8 cellular contexts compared by ENCODE assay signal in the genomic region with DNA sequence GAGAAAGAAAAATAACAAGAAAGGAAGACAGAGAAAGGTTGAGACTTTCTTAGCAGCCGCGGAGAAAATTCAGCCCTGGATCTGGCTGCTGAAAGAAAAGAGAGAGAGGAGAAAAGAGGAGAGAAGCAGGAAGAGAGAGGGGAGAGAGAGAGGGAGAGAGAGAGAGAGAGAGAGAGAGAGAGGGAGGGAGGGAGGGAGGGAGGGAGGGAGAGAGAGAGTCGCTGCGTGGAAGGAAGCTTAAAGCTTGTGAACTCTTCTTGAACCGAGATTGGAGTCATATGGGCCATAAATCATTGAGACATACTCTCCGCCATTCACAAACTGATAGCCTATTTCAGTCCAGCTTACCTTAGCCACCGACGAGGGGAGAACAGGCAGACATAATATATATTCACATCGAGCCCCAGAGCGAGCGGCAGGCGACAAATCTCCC. TPM values are rescaled to one million over a fixed set of nuclear protein-coding genes. Genes with fewer than 3 reads are reported as not detected.
A peak's percentile ranks its signal among the peaks of the same experiment; 100 is the strongest.
DNase-seq lines count a peak whose midpoint lies in the region; ATAC-seq and TF ChIP-seq lines count a peak whose summit lies in the region.

No MANE protein-coding gene starts in this region.

- peak overlapping the region; percentile 83 for H3K4me3 Mint-ChIP-seq in T-helper 2 cell treated with Interferon-gamma antibody and Interleukin-4, amounts not matched to agents 5 μg/mL and 100 μg/mL, for 36 hours
- peak overlapping the region; percentile 74 for H3K4me3 Mint-ChIP-seq in glutamatergic neuron (ENCODE audit: unreplicated experiment)

- H3K4me3 ChIP-seq in HAP-1 = no peak overlapping the region
- peak overlapping the region; percentile 41 to 52 (median 50) for H3K4me3 ChIP-seq in sigmoid colon

- H3K27ac Mint-ChIP-seq in T-helper 2 cell treated with Interferon-gamma antibody and Interleukin-4, amounts not matched to agents 5 μg/mL and 100 μg/mL, for 36 hours = peak overlapping the region; percentile 75
- no peak overlapping the region for H3K27ac Mint-ChIP-seq in glutamatergic neuron (ENCODE audit: unreplicated experiment)

- intact Hi-C loops in sigmoid colon (cut with DNase I) = no loop called here

- ATAC-seq in GM19324 (IDR thresholded peaks at IDR 0.05; ENCODE audit: low FRiP score, unreplicated experiment) = no peak

- H3K27me3 ChIP-seq in HAP-1 (ENCODE audit: low read depth) = no peaks in the 10 kb centered on the region
- no peaks in the 10 kb centered on the region for H3K27me3 ChIP-seq in sigmoid colon

- TF ChIP-seq CTCF in glutamatergic neuron (IDR thresholded peaks at IDR 0.05; ENCODE audit: partially characterized antibody, unreplicated experiment) (no peak), sigmoid colon (IDR thresholded peaks at IDR 0.05) (peak in 2 of 4 experiments; percentile 17 to 55)

- in situ Hi-C loops in ACHN (cut with HindIII; ENCODE audit: low pct_ligation_motif_present, low pct_unique_long_range_greater_than_20kb, low sequenced_read_pairs) (no loop called here), HAP-1 (cut with MboI; ENCODE audit: low sequenced_read_pairs) (no loop called here)

- DNase-seq in ACHN (peak; percentile 85), HAP-1 (ENCODE audit: low spot score in 2 of 2) (peak; percentile 48 to 72), glutamatergic neuron (no peak), sigmoid colon (no peak), GOT3 (lab: John Stamatoyannopoulos, UW) (no peak)
- DNase-seq in T-helper 2 cell treated with Interferon-gamma antibody and Interleukin-4, amounts not matched to agents 5 μg/mL and 100 μg/mL, for 36 hours (ENCODE audit: low spot score) = no peak
- DNase-seq in stimulated activated CD8-positive, alpha-beta memory T cell treated with anti-CD3 and anti-CD28 coated beads, Interleukin-4, amount 100 ng/mL, for 48 hours = no peak

- H3K9me3 ChIP-seq in HAP-1 (no peaks in the 10 kb centered on the region), sigmoid colon (no peaks in the 10 kb centered on the region)

- peaks cover 16% of the 10 kb centered on the region for H3K4me1 ChIP-seq in HAP-1
- peaks cover 0 to 98% (median 89%) of the 10 kb centered on the region in 4 donors for H3K4me1 ChIP-seq in sigmoid colon

- H3K9me3 Mint-ChIP-seq in T-helper 2 cell treated with Interferon-gamma antibody and Interleukin-4, amounts not matched to agents 5 μg/mL and 100 μg/mL, for 36 hours = no peaks in the 10 kb centered on the region
- peaks cover 11% of the 10 kb centered on the region for H3K9me3 Mint-ChIP-seq in glutamatergic neuron (ENCODE audit: unreplicated experiment)

- H3K4me1 Mint-ChIP-seq in T-helper 2 cell treated with Interferon-gamma antibody and Interleukin-4, amounts not matched to agents 5 μg/mL and 100 μg/mL, for 36 hours (ENCODE audit: low read depth) = peaks cover 10% of the 10 kb centered on the region
- H3K4me1 Mint-ChIP-seq in glutamatergic neuron (ENCODE audit: low read depth, unreplicated experiment) = peaks cover 4% of the 10 kb centered on the region

- no peak for TF ChIP-seq POLR2A in sigmoid colon (IDR thresholded peaks at IDR 0.05)

- WGBS in sigmoid colon, 2 donors = 11 to 21% methylated on average over 12 of the region's 12 CpGs

- H3K27ac ChIP-seq in sigmoid colon = peak overlapping the region; percentile 94 to 99 (median 96)

- H3K36me3 ChIP-seq in HAP-1 (replicated peaks) (peaks cover 6% of the 10 kb centered on the region), sigmoid colon (peaks cover 0 to 6% (median 3%) of the 10 kb centered on the region in 4 donors)

- peaks cover 8% of the 10 kb centered on the region for H3K36me3 Mint-ChIP-seq in T-helper 2 cell treated with Interferon-gamma antibody and Interleukin-4, amounts not matched to agents 5 μg/mL and 100 μg/mL, for 36 hours (ENCODE audit: low read depth)
- no peaks in the 10 kb centered on the region for H3K36me3 Mint-ChIP-seq in glutamatergic neuron (ENCODE audit: unreplicated experiment)

- peaks cover 31% of the 10 kb centered on the region for H3K27me3 Mint-ChIP-seq in T-helper 2 cell treated with Interferon-gamma antibody and Interleukin-4, amounts not matched to agents 5 μg/mL and 100 μg/mL, for 36 hours (ENCODE audit: low read depth)
- peaks cover 49% of the 10 kb centered on the region for H3K27me3 Mint-ChIP-seq in glutamatergic neuron (ENCODE audit: unreplicated experiment)

- no peak for TF ChIP-seq EP300 in sigmoid colon (IDR thresholded peaks at IDR 0.05)

RNA-seq across cellular contexts. Expression of gene HOXB2, which starts 10.3 kb away (rescaled TPM):
- 12.7 TPM for total RNA-seq in glutamatergic neuron (ENCODE audit: unreplicated experiment)
- 10 to 100 TPM; 44.9 to 86.1 (median 63.6) TPM for total RNA-seq in sigmoid colon
- 1 to 10 TPM; 1.6 to 7.8 (median 3.0) TPM for polyA plus RNA-seq in sigmoid colon

RNA-seq across cellular contexts. Expression of gene HOXB4, which starts 23.0 kb away (rescaled TPM):
- total RNA-seq in glutamatergic neuron (ENCODE audit: unreplicated experiment) = not detected
- total RNA-seq in sigmoid colon = 1 to 10 TPM; 4.6 to 8.3 (median 5.4) TPM
- 1 to 10 TPM in 2 of 3 donors, under 1 TPM in 1; 0.23 to 2.7 (median 1.2) TPM for polyA plus RNA-seq in sigmoid colon

RNA-seq across cellular contexts. Expression of gene HOXB1, which starts 24.4 kb away (rescaled TPM):
- total RNA-seq in glutamatergic neuron (ENCODE audit: unreplicated experiment) (not detected), sigmoid colon (under 1 TPM in 1 of 4 donors, not detected in 3; 0.27 TPM)
- under 1 TPM in 2 of 3 donors, not detected in 1; 0.60 to 0.92 TPM for polyA plus RNA-seq in sigmoid colon

RNA-seq across cellular contexts. Expression of gene HOXB3, which starts 34.8 kb away (rescaled TPM):
- total RNA-seq in glutamatergic neuron (ENCODE audit: unreplicated experiment) = not detected
- 10 to 100 TPM; 25.3 to 64.3 (median 30.1) TPM for total RNA-seq in sigmoid colon
- 10 to 100 TPM in 2 of 3 donors, 1 to 10 TPM in 1; 6.2 to 16.7 (median 10.2) TPM for polyA plus RNA-seq in sigmoid colon

RNA-seq across cellular contexts. Expression of gene HOXB5, which starts 38.4 kb away (rescaled TPM):
- total RNA-seq in glutamatergic neuron (ENCODE audit: unreplicated experiment) (not detected), sigmoid colon (1 to 10 TPM; 1.5 to 2.5 (median 2.1) TPM)
- polyA plus RNA-seq in sigmoid colon = 10 to 100 TPM in 1 of 3 donors, 1 to 10 TPM in 2; 3.2 to 13.9 (median 4.2) TPM

Comparison
In these comparisons a context has a peak if more than half of its experiments do, and no peak if none do; other contexts are left out.
1. DNase-seq: peak in ACHN (single experiment) and HAP-1 (2 of 2); none in T-helper 2 cell treated with Interferon-gamma antibody and Interleukin-4, amounts not matched to agents 5 μg/mL and 100 μg/mL, for 36 hours (single experiment), glutamatergic neuron (single experiment), sigmoid colon (single experiment), GOT3 (single experiment) and stimulated activated CD8-positive, alpha-beta memory T cell treated with anti-CD3 and anti-CD28 coated beads, Interleukin-4, amount 100 ng/mL, for 48 hours (single experiment).